In the genomic region with DNA sequence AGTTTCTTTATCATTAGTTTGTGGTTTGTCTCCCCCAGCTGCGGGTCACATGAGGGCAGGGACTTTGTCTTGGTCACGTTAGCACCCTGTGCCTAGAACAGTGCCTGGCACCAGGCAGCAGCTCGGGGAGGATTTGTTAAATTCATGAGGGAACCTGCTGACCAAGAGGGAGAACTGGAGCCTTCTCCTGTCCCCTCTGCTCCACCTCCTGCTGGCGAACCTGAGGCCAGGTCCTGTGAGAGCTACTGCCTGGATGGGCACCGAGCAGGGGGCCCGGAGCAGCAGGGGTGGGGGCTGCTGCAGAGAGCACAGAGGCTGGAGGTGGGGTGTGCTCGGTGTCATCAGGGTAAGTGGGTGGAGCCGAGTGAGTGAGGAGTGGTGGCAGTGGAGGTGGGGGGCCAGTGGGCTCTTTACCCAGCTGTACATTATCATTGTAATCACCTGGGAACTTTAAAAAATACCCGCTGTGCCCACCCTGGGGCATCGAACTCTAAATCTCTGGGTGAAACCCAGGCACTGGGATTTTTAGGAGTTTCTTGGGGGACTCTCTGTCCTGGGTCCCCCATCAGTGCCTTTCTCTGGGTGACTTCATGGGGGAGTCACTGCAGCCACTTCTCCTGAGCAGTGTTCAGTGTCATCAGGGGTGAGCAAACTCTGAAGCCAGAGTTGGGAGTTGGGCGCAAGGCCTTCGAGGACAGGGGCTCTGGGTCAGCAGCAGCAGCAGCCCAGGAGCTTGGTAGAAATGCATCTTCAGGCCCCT, we compare ENCODE assay signal across 20 cellular contexts. TPM values are rescaled to one million over a fixed set of nuclear protein-coding genes. Genes with fewer than 3 reads are reported as not detected.
DNase-seq lines count a peak whose midpoint lies in the region; ATAC-seq and TF ChIP-seq lines count a peak whose summit lies in the region.
"Had no signal": no experiment of that assay in that cellular context is flagged by ENCODE, and none has a peak within 500 bp of the region (broad histone marks: within the 10 kb centered on the region; RNA-seq: fewer than 3 reads in every experiment).

No MANE protein-coding gene starts in this region.

- H2BK15ac ChIP-seq in neuronal stem cell (ENCODE audit: low read length), result no peak overlapping the region

- no peaks in the 10 kb centered on the region for H3K79me1 ChIP-seq in neuronal stem cell (ENCODE audit: low read depth, low read length)

- no peak for ATAC-seq in activated CD8-positive, alpha-beta memory T cell treated with anti-CD3 and anti-CD28 coated beads, Interleukin-2, amount 10 ng/mL, durations not matched to agents 7 days and 5 days
- ATAC-seq in upper lobe of right lung, result no peak
- no peak for ATAC-seq in HG03108 (IDR thresholded peaks at IDR 0.05; ENCODE audit: unreplicated experiment)
- ATAC-seq: CD8-positive, alpha-beta T cell; Right ventricle myocardium inferior had no signal

- no peak overlapping the region for H3K4me2 ChIP-seq in neuronal stem cell (ENCODE audit: insufficient read depth, low read length, poor library complexity, severe bottlenecking)

- intact Hi-C loops in colonic mucosa (cut with DNase I) (no loop called here), upper lobe of right lung (cut with DNase I) (no loop called here)

- H3K9me3 ChIP-seq in colonic mucosa (no peaks in the 10 kb centered on the region), neuronal stem cell (replicated peaks in 1 of 2; ENCODE audit: control insufficient read depth in 2 of 2, insufficient read depth in 1 of 2, low read depth in 1 of 2, low read length in 2 of 2) (no peaks in the 10 kb centered on the region), upper lobe of right lung (no peaks in the 10 kb centered on the region)
- H3K9me3 ChIP-seq: MG63 had no signal

- no peak overlapping the region for H3K4ac ChIP-seq in neuronal stem cell (ENCODE audit: low read length)

- no peaks in the 10 kb centered on the region for H3K4me1 ChIP-seq in colonic mucosa
- peaks cover 1 to 5% of the 10 kb centered on the region in 2 donors for H3K4me1 ChIP-seq in neuronal stem cell (ENCODE audit: control insufficient read depth in 2 of 2, insufficient read depth in 1 of 2, low read depth in 1 of 2, low read length in 2 of 2)
- H3K4me1 ChIP-seq in upper lobe of right lung, result peaks cover 4% of the 10 kb centered on the region

- H3K18ac ChIP-seq in neuronal stem cell (ENCODE audit: low read length), result peak overlapping the region; percentile 67

- no peak overlapping the region for H3K14ac ChIP-seq in neuronal stem cell (ENCODE audit: low read length)

- H2AFZ ChIP-seq in neuronal stem cell (ENCODE audit: low read length), result no peak overlapping the region
- H2AFZ ChIP-seq: GM23248 had no signal

- H2BK12ac ChIP-seq in neuronal stem cell (ENCODE audit: low read length), result no peak overlapping the region

- no peak overlapping the region for H4K91ac ChIP-seq in neuronal stem cell (ENCODE audit: low read depth, low read length, poor library complexity)

- H3K4me3 Mint-ChIP-seq in activated CD8-positive, alpha-beta memory T cell treated with anti-CD3 and anti-CD28 coated beads, Interleukin-2, amount 10 ng/mL, durations not matched to agents 7 days and 5 days, result no peak overlapping the region
- H3K4me3 Mint-ChIP-seq: CD8-positive, alpha-beta T cell had no signal

- TF ChIP-seq CTCF in colonic mucosa (IDR thresholded peaks at IDR 0.05) (no peak), upper lobe of right lung (IDR thresholded peaks at IDR 0.05) (no peak)

- H3K27me3 Mint-ChIP-seq in activated CD8-positive, alpha-beta memory T cell treated with anti-CD3 and anti-CD28 coated beads, Interleukin-2, amount 10 ng/mL, durations not matched to agents 7 days and 5 days, result peaks cover 18% of the 10 kb centered on the region

- H3K9ac ChIP-seq in colonic mucosa (ENCODE audit: low read depth in 2 of 2, low read length in 2 of 2) (no peak overlapping the region), neuronal stem cell (ENCODE audit: low read depth, low read length, poor library complexity) (no peak overlapping the region)
- H3K9ac ChIP-seq: GM23248 had no signal

- CTCF ChIA-PET in activated CD8-positive, alpha-beta memory T cell treated with anti-CD3 and anti-CD28 coated beads, Interleukin-2, amount 10 ng/mL, durations not matched to agents 7 days and 5 days (lab: Charles Lee), result no interaction called here

- H3K4me3 ChIP-seq in colonic mucosa (no peak overlapping the region), neuronal stem cell (ENCODE audit: low read length in 2 of 2) (no peak overlapping the region), upper lobe of right lung (no peak overlapping the region)
- H3K4me3 ChIP-seq: GM23248, MG63 had no signal

- no CpG with 5 or more reads among the region's 12 CpGs for WGBS in neuronal stem cell (ENCODE audit: extremely low coverage in 2 of 2, insufficient read length in 2 of 2, insufficient replicate concordance in 1 of 2), 2 donors

- H3K27ac Mint-ChIP-seq in activated CD8-positive, alpha-beta memory T cell treated with anti-CD3 and anti-CD28 coated beads, Interleukin-2, amount 10 ng/mL, durations not matched to agents 7 days and 5 days, result no peak overlapping the region
- H3K27ac Mint-ChIP-seq: CD8-positive, alpha-beta T cell had no signal

- no peak overlapping the region for H2AK5ac ChIP-seq in neuronal stem cell (ENCODE audit: low read depth, low read length)

- H2BK5ac ChIP-seq in neuronal stem cell (ENCODE audit: low read length), result no peak overlapping the region

- DNase-seq in activated CD8-positive, alpha-beta memory T cell treated with anti-CD3 and anti-CD28 coated beads, Interleukin-2, amount 50 U/mL, for 48 hours, result peak; percentile 7
- DNase-seq in activated CD8-positive, alpha-beta memory T cell treated with anti-CD3 and anti-CD28 coated beads, Interleukin-2, amount 10 ng/mL, durations not matched to agents 7 days and 5 days, result no peak
- DNase-seq in colonic mucosa, result peak; percentile 11
- DNase-seq in neuronal stem cell (ENCODE audit: low spot score), result no peak
- peak; percentile 37 for DNase-seq in upper lobe of right lung
- no peak for DNase-seq in cortex of kidney (lab: John Stamatoyannopoulos, UW)
- no peak for DNase-seq in NCI-H146 (lab: John Stamatoyannopoulos, UW)
- DNase-seq: 8988T; CD8-positive, alpha-beta T cell; DMS79 treated with DMSO at 0.1 percent for 48 hours; GM23248; IMR-90; Karpas-422; MG63; NCI-H1092; NCI-H2081 treated with DMSO at 0.1 percent for 48 hours; NCI-H510A had no signal

- H2BK120ac ChIP-seq in neuronal stem cell (ENCODE audit: low read depth, low read length), result no peak overlapping the region

- H3K4me1 Mint-ChIP-seq in activated CD8-positive, alpha-beta memory T cell treated with anti-CD3 and anti-CD28 coated beads, Interleukin-2, amount 10 ng/mL, durations not matched to agents 7 days and 5 days, result peaks cover 3% of the 10 kb centered on the region

- peaks cover 10% of the 10 kb centered on the region for H3K27me3 ChIP-seq in colonic mucosa
- peaks cover 5 to 46% (median 24%) of the 10 kb centered on the region in 3 experiments for H3K27me3 ChIP-seq in neuronal stem cell (ENCODE audit: control insufficient read depth in 3 of 3, insufficient read depth in 3 of 3, low read depth in 1 of 3, low read length in 3 of 3)
- no peaks in the 10 kb centered on the region for H3K27me3 ChIP-seq in upper lobe of right lung
- H3K27me3 ChIP-seq: MG63 had no signal

- H3K36me3 ChIP-seq in colonic mucosa (no peaks in the 10 kb centered on the region), neuronal stem cell (replicated peaks in 1 of 2; ENCODE audit: control insufficient read depth in 2 of 2, insufficient read depth in 2 of 2, low read length in 2 of 2) (no peaks in the 10 kb centered on the region), upper lobe of right lung (no peaks in the 10 kb centered on the region)
- H3K36me3 ChIP-seq: MG63 had no signal

- H3K23ac ChIP-seq in neuronal stem cell (ENCODE audit: low read depth, low read length, poor library complexity), result no peak overlapping the region

- no peaks in the 10 kb centered on the region for H3K36me3 Mint-ChIP-seq in activated CD8-positive, alpha-beta memory T cell treated with anti-CD3 and anti-CD28 coated beads, Interleukin-2, amount 10 ng/mL, durations not matched to agents 7 days and 5 days
- H3K36me3 Mint-ChIP-seq: CD8-positive, alpha-beta T cell had no signal

- no peaks in the 10 kb centered on the region for H3K9me3 Mint-ChIP-seq in activated CD8-positive, alpha-beta memory T cell treated with anti-CD3 and anti-CD28 coated beads, Interleukin-2, amount 10 ng/mL, durations not matched to agents 7 days and 5 days (ENCODE audit: low read depth)
- H3K9me3 Mint-ChIP-seq: CD8-positive, alpha-beta T cell had no signal

- no peak overlapping the region for H3K27ac ChIP-seq in colonic mucosa
- H3K27ac ChIP-seq in neuronal stem cell (replicated peaks; ENCODE audit: low read length), result no peak overlapping the region
- H3K27ac ChIP-seq in upper lobe of right lung, result no peak overlapping the region
- H3K27ac ChIP-seq: GM23248 had no signal

- H4K8ac ChIP-seq in neuronal stem cell (ENCODE audit: low read depth, low read length), result no peak overlapping the region

RNA-seq across cellular contexts. Expression of gene FAHD2A, which starts 52.0 kb away (rescaled TPM):
- 10 to 100 TPM; 36.0 to 38.6 TPM for total RNA-seq in activated CD8-positive, alpha-beta memory T cell treated with anti-CD3 and anti-CD28 coated beads, Interleukin-2, amount 10 ng/mL, durations not matched to agents 7 days and 5 days
- total RNA-seq in colonic mucosa (10 to 100 TPM; 21.0 to 28.9 TPM), upper lobe of right lung (22.8 TPM)
- 19.9 TPM for polyA plus RNA-seq in neuronal stem cell (2013, experiment 1 of 2)
- 18.9 TPM for polyA plus RNA-seq in neuronal stem cell (2013, experiment 2 of 2)

RNA-seq across cellular contexts. Expression of gene KCNIP3, which starts 53.4 kb away (rescaled TPM):
- not detected for total RNA-seq in activated CD8-positive, alpha-beta memory T cell treated with anti-CD3 and anti-CD28 coated beads, Interleukin-2, amount 10 ng/mL, durations not matched to agents 7 days and 5 days
- total RNA-seq in colonic mucosa, result 1 to 10 TPM; 1.5 to 2.3 TPM
- polyA plus RNA-seq in neuronal stem cell (2013, experiment 1 of 2), result 2.7 TPM
- polyA plus RNA-seq in neuronal stem cell (2013, experiment 2 of 2), result 2.7 TPM
- 3.0 TPM for total RNA-seq in upper lobe of right lung
- total RNA-seq: CD8-positive, alpha-beta T cell; G401 had no signal

Comparison
In these comparisons a context has a peak if more than half of its experiments do, and no peak if none do; other contexts are left out.
1. DNase-seq: peak in activated CD8-positive, alpha-beta memory T cell treated with anti-CD3 and anti-CD28 coated beads, Interleukin-2, amount 50 U/mL, for 48 hours (single experiment), colonic mucosa (single experiment) and upper lobe of right lung (single experiment); none in activated CD8-positive, alpha-beta memory T cell treated with anti-CD3 and anti-CD28 coated beads, Interleukin-2, amount 10 ng/mL, durations not matched to agents 7 days and 5 days (single experiment), neuronal stem cell (single experiment), cortex of kidney (single experiment) and NCI-H146 (single experiment).